Comparison of ENCODE assay signal across 1 cellular context in genomic region chr5:122091942-122092600, GRCh38.
TF ChIP-seq lines count a peak whose summit lies in the region.

No MANE protein-coding gene starts in this region.

TF ChIP-seq in K562, 482 proteins besides CTCF, POLR2A, EP300 and RAD21 (continues in another document):
- TF ChIP-seq DNMT1 (IDR thresholded peaks at IDR 0.05) = no peak
- TF ChIP-seq, protein P1, sequence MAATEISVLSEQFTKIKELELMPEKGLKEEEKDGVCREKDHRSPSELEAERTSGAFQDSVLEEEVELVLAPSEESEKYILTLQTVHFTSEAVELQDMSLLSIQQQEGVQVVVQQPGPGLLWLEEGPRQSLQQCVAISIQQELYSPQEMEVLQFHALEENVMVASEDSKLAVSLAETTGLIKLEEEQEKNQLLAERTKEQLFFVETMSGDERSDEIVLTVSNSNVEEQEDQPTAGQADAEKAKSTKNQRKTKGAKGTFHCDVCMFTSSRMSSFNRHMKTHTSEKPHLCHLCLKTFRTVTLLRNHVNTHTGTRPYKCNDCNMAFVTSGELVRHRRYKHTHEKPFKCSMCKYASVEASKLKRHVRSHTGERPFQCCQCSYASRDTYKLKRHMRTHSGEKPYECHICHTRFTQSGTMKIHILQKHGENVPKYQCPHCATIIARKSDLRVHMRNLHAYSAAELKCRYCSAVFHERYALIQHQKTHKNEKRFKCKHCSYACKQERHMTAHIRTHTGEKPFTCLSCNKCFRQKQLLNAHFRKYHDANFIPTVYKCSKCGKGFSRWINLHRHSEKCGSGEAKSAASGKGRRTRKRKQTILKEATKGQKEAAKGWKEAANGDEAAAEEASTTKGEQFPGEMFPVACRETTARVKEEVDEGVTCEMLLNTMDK (IDR thresholded peaks at IDR 0.05; ENCODE audit: borderline replicate concordance, insufficient read depth, low read depth, low read length, poor library complexity, severe bottlenecking) = peak; percentile 38
- TF ChIP-seq RUNX1 (IDR thresholded peaks at IDR 0.05; ENCODE audit: low read depth) = no peak
- TF ChIP-seq, protein P2, sequence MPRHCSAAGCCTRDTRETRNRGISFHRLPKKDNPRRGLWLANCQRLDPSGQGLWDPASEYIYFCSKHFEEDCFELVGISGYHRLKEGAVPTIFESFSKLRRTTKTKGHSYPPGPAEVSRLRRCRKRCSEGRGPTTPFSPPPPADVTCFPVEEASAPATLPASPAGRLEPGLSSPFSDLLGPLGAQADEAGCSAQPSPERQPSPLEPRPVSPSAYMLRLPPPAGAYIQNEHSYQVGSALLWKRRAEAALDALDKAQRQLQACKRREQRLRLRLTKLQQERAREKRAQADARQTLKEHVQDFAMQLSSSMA (CRISPR knock-in tag; IDR thresholded peaks at IDR 0.05) = no peak
- 0 out of 2 replicates have a peak, but pooled peaks have one; percentile 47 for TF ChIP-seq SMARCA4 (IDR thresholded peaks at IDR 0.05)
- TF ChIP-seq, protein P3, sequence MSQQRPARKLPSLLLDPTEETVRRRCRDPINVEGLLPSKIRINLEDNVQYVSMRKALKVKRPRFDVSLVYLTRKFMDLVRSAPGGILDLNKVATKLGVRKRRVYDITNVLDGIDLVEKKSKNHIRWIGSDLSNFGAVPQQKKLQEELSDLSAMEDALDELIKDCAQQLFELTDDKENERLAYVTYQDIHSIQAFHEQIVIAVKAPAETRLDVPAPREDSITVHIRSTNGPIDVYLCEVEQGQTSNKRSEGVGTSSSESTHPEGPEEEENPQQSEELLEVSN (IDR thresholded peaks at IDR 0.05; ENCODE audit: borderline replicate concordance in 1 of 2, extremely low read depth in 1 of 2, insufficient read depth in 1 of 2, insufficient read length in 1 of 2, low read depth in 1 of 2, low read length in 1 of 2, poor library complexity in 1 of 2, severe bottlenecking in 1 of 2) = no peak
- no peak for TF ChIP-seq U2AF2 (optimal IDR thresholded peaks at IDR 0.05; ENCODE audit: low read depth, low read length)
- no peak for TF ChIP-seq TBP (optimal IDR thresholded peaks at IDR 0.05; ENCODE audit: low read depth, low read length)
- TF ChIP-seq, protein P4, sequence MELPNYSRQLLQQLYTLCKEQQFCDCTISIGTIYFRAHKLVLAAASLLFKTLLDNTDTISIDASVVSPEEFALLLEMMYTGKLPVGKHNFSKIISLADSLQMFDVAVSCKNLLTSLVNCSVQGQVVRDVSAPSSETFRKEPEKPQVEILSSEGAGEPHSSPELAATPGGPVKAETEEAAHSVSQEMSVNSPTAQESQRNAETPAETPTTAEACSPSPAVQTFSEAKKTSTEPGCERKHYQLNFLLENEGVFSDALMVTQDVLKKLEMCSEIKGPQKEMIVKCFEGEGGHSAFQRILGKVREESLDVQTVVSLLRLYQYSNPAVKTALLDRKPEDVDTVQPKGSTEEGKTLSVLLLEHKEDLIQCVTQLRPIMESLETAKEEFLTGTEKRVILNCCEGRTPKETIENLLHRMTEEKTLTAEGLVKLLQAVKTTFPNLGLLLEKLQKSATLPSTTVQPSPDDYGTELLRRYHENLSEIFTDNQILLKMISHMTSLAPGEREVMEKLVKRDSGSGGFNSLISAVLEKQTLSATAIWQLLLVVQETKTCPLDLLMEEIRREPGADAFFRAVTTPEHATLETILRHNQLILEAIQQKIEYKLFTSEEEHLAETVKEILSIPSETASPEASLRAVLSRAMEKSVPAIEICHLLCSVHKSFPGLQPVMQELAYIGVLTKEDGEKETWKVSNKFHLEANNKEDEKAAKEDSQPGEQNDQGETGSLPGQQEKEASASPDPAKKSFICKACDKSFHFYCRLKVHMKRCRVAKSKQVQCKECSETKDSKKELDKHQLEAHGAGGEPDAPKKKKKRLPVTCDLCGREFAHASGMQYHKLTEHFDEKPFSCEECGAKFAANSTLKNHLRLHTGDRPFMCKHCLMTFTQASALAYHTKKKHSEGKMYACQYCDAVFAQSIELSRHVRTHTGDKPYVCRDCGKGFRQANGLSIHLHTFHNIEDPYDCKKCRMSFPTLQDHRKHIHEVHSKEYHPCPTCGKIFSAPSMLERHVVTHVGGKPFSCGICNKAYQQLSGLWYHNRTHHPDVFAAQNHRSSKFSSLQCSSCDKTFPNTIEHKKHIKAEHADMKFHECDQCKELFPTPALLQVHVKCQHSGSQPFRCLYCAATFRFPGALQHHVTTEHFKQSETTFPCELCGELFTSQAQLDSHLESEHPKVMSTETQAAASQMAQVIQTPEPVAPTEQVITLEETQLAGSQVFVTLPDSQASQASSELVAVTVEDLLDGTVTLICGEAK (IDR thresholded peaks at IDR 0.05) = no peak
- TF ChIP-seq, protein P4 (CRISPR knock-in tag; IDR thresholded peaks at IDR 0.05) = no peak
- TF ChIP-seq TAF1 (IDR thresholded peaks at IDR 0.05; ENCODE audit: control insufficient read depth, extremely low read depth, insufficient read depth, low read length, severe bottlenecking) = no peak
- TF ChIP-seq HSF4 (CRISPR knock-in tag; IDR thresholded peaks at IDR 0.05; ENCODE audit: borderline replicate concordance) = no peak
- TF ChIP-seq ZNF212 (CRISPR knock-in tag; IDR thresholded peaks at IDR 0.05) = no peak
- TF ChIP-seq TRIM24 (IDR thresholded peaks at IDR 0.05) = no peak
- TF ChIP-seq L3MBTL2 (IDR thresholded peaks at IDR 0.05) = no peak
- TF ChIP-seq, protein P5, sequence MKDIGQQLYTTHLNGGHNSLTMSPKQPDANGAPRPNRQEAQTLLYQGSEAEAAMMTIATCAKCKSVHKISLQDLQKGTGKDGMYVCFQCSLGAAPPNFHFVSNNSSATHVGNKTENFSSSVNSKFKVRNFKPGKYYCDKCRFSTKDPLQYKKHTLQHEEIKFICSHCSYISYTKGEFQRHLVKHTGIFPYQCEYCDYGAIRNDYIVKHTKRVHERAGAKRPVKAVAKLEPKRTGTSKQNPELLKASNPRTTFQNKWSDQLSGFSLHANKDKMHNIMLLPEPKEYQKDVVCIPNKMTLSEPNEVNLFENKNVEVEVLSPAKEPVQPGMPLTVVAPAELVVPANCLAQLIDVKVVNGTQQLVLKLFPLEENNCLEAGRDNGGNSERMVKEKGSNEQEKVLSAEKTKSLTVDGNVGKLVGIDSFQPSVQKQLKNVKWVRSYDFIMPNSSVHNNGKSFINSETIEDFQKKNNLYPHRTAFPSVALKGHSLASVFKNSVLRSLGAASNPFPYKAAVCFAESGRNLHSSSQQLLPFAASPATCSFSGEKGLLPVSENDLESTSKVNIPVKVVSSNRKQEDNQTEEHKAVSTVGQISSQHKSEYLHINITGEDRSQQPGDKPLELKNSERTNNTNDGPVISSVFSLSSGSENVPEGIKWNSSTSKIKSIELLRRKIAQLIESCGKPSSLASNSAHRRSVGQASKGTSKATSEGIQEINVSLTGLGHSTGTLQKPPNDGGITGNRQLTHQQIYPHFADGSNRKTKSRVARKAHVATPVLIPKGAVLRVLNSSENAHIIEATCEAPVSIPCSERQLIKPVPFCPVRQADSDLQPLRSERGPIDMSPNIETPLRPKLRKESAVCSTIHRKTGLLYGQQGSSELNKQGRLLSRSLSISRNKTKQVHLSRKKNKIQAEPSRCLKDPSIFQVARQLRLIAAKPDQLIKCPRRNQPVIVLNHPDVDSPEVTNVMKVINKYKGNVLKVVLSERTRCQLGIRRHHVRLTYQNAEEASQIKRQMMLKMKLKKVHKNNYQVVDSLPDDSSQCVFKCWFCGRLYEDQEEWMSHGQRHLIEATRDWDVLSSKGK (CRISPR knock-in tag; IDR thresholded peaks at IDR 0.05) = no peak
- TF ChIP-seq BRD4 (IDR thresholded peaks at IDR 0.05) = no peak
- TF ChIP-seq ILK (tag; IDR thresholded peaks at IDR 0.05; ENCODE audit: borderline replicate concordance, low read depth) = no peak
- no peak for TF ChIP-seq MAFG (tag; conservative IDR thresholded peaks at IDR 0.05)
- TF ChIP-seq, protein P6, sequence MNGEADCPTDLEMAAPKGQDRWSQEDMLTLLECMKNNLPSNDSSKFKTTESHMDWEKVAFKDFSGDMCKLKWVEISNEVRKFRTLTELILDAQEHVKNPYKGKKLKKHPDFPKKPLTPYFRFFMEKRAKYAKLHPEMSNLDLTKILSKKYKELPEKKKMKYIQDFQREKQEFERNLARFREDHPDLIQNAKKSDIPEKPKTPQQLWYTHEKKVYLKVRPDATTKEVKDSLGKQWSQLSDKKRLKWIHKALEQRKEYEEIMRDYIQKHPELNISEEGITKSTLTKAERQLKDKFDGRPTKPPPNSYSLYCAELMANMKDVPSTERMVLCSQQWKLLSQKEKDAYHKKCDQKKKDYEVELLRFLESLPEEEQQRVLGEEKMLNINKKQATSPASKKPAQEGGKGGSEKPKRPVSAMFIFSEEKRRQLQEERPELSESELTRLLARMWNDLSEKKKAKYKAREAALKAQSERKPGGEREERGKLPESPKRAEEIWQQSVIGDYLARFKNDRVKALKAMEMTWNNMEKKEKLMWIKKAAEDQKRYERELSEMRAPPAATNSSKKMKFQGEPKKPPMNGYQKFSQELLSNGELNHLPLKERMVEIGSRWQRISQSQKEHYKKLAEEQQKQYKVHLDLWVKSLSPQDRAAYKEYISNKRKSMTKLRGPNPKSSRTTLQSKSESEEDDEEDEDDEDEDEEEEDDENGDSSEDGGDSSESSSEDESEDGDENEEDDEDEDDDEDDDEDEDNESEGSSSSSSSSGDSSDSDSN (IDR thresholded peaks at IDR 0.05; ENCODE audit: borderline replicate concordance in 1 of 2, low read depth in 2 of 2, low read length in 2 of 2) = no peak
- no peak for TF ChIP-seq ZNF217 (CRISPR knock-in tag; IDR thresholded peaks at IDR 0.05)
- TF ChIP-seq SP2 (IDR thresholded peaks at IDR 0.05; ENCODE audit: extremely low read depth, low read depth, low read length, poor library complexity, severe bottlenecking) = no peak
- no peak for TF ChIP-seq HMGN3 (IDR thresholded peaks at IDR 0.05; ENCODE audit: borderline replicate concordance, extremely low read depth, insufficient read length, low read depth, low read length)
- 0 out of 4 replicates have a peak, but pooled peaks of 1 of the 2 experiments have one; percentile 37 for TF ChIP-seq MAZ (CRISPR knock-in tag; conservative IDR thresholded peaks at IDR 0.05 in 1 of 2, IDR thresholded peaks at IDR 0.05 in 1 of 2)
- no peak for TF ChIP-seq CBFA2T3 (IDR thresholded peaks at IDR 0.05)
- no peak for TF ChIP-seq CHCHD3 (CRISPR knock-in tag; IDR thresholded peaks at IDR 0.05)
- no peak for TF ChIP-seq CBX2 (IDR thresholded peaks at IDR 0.05; ENCODE audit: insufficient read depth, low read length, poor library complexity, severe bottlenecking)
- no peak for TF ChIP-seq KLF16 (IDR thresholded peaks at IDR 0.05)
- no peak for TF ChIP-seq ZFPM2 (CRISPR knock-in tag; IDR thresholded peaks at IDR 0.05)
- no peak for TF ChIP-seq SIN3B (IDR thresholded peaks at IDR 0.05; ENCODE audit: low read depth)
- TF ChIP-seq SOX6 (IDR thresholded peaks at IDR 0.05) = no peak
- TF ChIP-seq, protein P7, sequence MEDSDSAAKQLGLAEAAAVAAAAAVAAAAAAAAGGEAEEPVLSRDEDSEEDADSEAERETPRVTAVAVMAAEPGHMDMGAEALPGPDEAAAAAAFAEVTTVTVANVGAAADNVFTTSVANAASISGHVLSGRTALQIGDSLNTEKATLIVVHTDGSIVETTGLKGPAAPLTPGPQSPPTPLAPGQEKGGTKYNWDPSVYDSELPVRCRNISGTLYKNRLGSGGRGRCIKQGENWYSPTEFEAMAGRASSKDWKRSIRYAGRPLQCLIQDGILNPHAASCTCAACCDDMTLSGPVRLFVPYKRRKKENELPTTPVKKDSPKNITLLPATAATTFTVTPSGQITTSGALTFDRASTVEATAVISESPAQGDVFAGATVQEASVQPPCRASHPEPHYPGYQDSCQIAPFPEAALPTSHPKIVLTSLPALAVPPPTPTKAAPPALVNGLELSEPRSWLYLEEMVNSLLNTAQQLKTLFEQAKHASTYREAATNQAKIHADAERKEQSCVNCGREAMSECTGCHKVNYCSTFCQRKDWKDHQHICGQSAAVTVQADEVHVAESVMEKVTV (CRISPR knock-in tag; IDR thresholded peaks at IDR 0.05) = 0 out of 2 replicates have a peak, but pooled peaks have one; percentile 22
- 0 out of 2 replicates have a peak, but pooled peaks have one; percentile 24 for TF ChIP-seq RB1 (IDR thresholded peaks at IDR 0.05; ENCODE audit: low read depth)
- TF ChIP-seq, protein P8, sequence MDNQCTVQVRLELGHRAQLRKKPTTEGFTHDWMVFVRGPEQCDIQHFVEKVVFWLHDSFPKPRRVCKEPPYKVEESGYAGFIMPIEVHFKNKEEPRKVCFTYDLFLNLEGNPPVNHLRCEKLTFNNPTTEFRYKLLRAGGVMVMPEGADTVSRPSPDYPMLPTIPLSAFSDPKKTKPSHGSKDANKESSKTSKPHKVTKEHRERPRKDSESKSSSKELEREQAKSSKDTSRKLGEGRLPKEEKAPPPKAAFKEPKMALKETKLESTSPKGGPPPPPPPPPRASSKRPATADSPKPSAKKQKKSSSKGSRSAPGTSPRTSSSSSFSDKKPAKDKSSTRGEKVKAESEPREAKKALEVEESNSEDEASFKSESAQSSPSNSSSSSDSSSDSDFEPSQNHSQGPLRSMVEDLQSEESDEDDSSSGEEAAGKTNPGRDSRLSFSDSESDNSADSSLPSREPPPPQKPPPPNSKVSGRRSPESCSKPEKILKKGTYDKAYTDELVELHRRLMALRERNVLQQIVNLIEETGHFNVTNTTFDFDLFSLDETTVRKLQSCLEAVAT (IDR thresholded peaks at IDR 0.05) = no peak
- no peak for TF ChIP-seq ZNF121 (CRISPR knock-in tag; conservative IDR thresholded peaks at IDR 0.05)
- TF ChIP-seq ZNF766 (CRISPR knock-in tag; conservative IDR thresholded peaks at IDR 0.05) = no peak
- no peak for TF ChIP-seq ZNF644 (tag; IDR thresholded peaks at IDR 0.05; ENCODE audit: low read depth)
- no peak for TF ChIP-seq FOS (IDR thresholded peaks at IDR 0.05; ENCODE audit: extremely low read depth, insufficient read length)
- no peak for TF ChIP-seq PHB (CRISPR knock-in tag; IDR thresholded peaks at IDR 0.05)
- no peak for TF ChIP-seq WHSC1 (IDR thresholded peaks at IDR 0.05; ENCODE audit: low read length)
- TF ChIP-seq SP1 (CRISPR knock-in tag; IDR thresholded peaks at IDR 0.05) = no peak
- 0 out of 2 replicates have a peak, but pooled peaks have one; percentile 21 for TF ChIP-seq SMC3 (conservative IDR thresholded peaks at IDR 0.05; ENCODE audit: insufficient read depth, low read depth, low read length)
